ENCODE assay signal across 1 cellular context in the genomic region with DNA sequence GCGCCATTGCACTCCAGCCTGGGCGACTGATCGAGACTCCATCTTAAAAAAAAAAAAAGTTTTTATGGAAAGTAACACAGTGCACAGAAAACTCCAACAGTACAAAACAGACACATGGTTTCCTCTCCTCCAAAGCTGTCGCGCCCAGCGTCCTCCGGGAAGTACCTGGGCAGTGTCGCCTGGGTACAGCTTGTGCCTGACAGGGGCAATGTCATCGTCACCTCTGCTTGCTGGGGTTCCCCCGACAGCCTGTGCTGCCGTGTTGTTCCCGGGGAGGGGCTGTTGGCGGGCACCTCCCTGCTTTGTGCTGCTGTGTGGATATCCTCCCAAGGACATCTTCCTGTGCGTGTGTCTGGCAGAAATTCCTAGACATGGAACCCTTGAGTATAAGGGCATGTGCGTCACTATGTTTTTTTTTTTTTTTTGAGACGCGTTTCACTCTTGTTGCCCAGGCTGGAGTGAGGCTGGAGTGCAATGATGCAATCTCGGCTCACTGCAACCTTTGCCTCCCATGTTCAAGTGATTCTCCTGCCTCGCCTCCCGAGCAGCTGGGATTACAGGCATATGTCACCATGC.
A peak's percentile ranks its signal among the peaks of the same experiment; 100 is the strongest.
TF ChIP-seq lines count a peak whose summit lies in the region.

No MANE protein-coding gene starts in this region.

TF ChIP-seq in liver, 16 proteins besides CTCF, POLR2A, EP300 and RAD21 (continued from another document):
- TF ChIP-seq, protein P1, sequence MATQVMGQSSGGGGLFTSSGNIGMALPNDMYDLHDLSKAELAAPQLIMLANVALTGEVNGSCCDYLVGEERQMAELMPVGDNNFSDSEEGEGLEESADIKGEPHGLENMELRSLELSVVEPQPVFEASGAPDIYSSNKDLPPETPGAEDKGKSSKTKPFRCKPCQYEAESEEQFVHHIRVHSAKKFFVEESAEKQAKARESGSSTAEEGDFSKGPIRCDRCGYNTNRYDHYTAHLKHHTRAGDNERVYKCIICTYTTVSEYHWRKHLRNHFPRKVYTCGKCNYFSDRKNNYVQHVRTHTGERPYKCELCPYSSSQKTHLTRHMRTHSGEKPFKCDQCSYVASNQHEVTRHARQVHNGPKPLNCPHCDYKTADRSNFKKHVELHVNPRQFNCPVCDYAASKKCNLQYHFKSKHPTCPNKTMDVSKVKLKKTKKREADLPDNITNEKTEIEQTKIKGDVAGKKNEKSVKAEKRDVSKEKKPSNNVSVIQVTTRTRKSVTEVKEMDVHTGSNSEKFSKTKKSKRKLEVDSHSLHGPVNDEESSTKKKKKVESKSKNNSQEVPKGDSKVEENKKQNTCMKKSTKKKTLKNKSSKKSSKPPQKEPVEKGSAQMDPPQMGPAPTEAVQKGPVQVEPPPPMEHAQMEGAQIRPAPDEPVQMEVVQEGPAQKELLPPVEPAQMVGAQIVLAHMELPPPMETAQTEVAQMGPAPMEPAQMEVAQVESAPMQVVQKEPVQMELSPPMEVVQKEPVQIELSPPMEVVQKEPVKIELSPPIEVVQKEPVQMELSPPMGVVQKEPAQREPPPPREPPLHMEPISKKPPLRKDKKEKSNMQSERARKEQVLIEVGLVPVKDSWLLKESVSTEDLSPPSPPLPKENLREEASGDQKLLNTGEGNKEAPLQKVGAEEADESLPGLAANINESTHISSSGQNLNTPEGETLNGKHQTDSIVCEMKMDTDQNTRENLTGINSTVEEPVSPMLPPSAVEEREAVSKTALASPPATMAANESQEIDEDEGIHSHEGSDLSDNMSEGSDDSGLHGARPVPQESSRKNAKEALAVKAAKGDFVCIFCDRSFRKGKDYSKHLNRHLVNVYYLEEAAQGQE (IDR thresholded peaks at IDR 0.05): peak; percentile 20
- TF ChIP-seq, protein P2, sequence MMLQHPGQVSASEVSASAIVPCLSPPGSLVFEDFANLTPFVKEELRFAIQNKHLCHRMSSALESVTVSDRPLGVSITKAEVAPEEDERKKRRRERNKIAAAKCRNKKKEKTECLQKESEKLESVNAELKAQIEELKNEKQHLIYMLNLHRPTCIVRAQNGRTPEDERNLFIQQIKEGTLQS (IDR thresholded peaks at IDR 0.05): peak; percentile 85
- TF ChIP-seq GABPA (IDR thresholded peaks at IDR 0.05 in 1 of 2, conservative IDR thresholded peaks at IDR 0.05 in 1 of 2) (no peak), NR2F2 (IDR thresholded peaks at IDR 0.05) (peak; percentile 76)
- TF ChIP-seq, protein P3, sequence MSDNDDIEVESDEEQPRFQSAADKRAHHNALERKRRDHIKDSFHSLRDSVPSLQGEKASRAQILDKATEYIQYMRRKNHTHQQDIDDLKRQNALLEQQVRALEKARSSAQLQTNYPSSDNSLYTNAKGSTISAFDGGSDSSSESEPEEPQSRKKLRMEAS (IDR thresholded peaks at IDR 0.05): no peak
